Comparison of ENCODE assay signal across 28 cellular contexts in genomic region chr11:3381794-3382193, GRCh38. TPM values are rescaled to one million over a fixed set of nuclear protein-coding genes. Genes with fewer than 3 reads are reported as not detected.
A peak's percentile ranks its signal among the peaks of the same experiment; 100 is the strongest.
DNase-seq lines count a peak whose midpoint lies in the region; TF ChIP-seq lines count a peak whose summit lies in the region.
"Had no signal": no experiment of that assay in that cellular context is flagged by ENCODE, and none has a peak within 500 bp of the region (broad histone marks: within the 10 kb centered on the region; RNA-seq: fewer than 3 reads in every experiment).

No MANE protein-coding gene starts in this region.

- H3K4me1 Mint-ChIP-seq in brain, result peaks cover 61% of the 10 kb centered on the region

- peaks cover 42% of the 10 kb centered on the region for H3K36me3 ChIP-seq in H7 (replicated peaks; ENCODE audit: control insufficient read depth, insufficient read depth, low read length)
- H3K36me3 ChIP-seq in iPS-18a (ENCODE audit: control insufficient read depth, low read depth, low read length), result peaks cover 50% of the 10 kb centered on the region
- H3K36me3 ChIP-seq: upper lobe of right lung had no signal

- H3K27me3 ChIP-seq in H7 (ENCODE audit: control insufficient read depth, insufficient read depth, low read length) (no peaks in the 10 kb centered on the region), iPS-18a (ENCODE audit: control insufficient read depth, insufficient read depth, low read length) (no peaks in the 10 kb centered on the region)
- H3K27me3 ChIP-seq: foreskin keratinocyte, Peyer's patch, SJSA1, upper lobe of right lung had no signal

- H3K27me3 Mint-ChIP-seq in brain, result peaks cover 12% of the 10 kb centered on the region

- peaks cover 11 to 24% (median 17%) of the 10 kb centered on the region in 5 experiments for H3K9me3 Mint-ChIP-seq in brain
- H3K9me3 Mint-ChIP-seq: activated T-cell treated with anti-CD3 and anti-CD28 coated beads, Interleukin-2, amount 50 U/mL, for 4 hours had no signal

- H3K9ac ChIP-seq in iPS-18a (ENCODE audit: low read length), result peak overlapping the region; percentile 51

- H3K36me3 Mint-ChIP-seq in brain, result peaks cover 40% of the 10 kb centered on the region

- DNase-seq in H7, result peak; percentile 53
- no peak for DNase-seq in skeletal muscle cell (ENCODE audit: low read depth)
- DNase-seq in GM10248 (ENCODE audit: extremely low spot score), result no peak
- DNase-seq in NCI-H2227 (lab: John Stamatoyannopoulos, UW; ENCODE audit: unreplicated experiment), result no peak
- no peak for DNase-seq in SIG-M5 treated with dmso at 0.1 percent for 504 hours (lab: John Stamatoyannopoulos, UW; ENCODE audit: unreplicated experiment)
- DNase-seq: activated CD8-positive, alpha-beta memory T cell treated with anti-CD3 and anti-CD28 coated beads for 24 hours; activated naive CD4-positive, alpha-beta T cell; activated T-cell treated with anti-CD3 and anti-CD28 coated beads, Interleukin-2, amount 50 U/mL, for 4 hours; amygdala; central memory CD4-positive, alpha-beta T cell; DMS 273 treated with DMSO at 0.1 percent for 48 hours; foreskin keratinocyte; hypothalamus; left cardiac atrium; naive thymus-derived CD8-positive, alpha-beta T cell; NCI-H1092; NCI-H2029 treated with DMSO at 0.1 percent for 48 hours; NCI-H446; NK-92 treated with Interleukin-12 subunit alpha and Interleukin-12 subunit beta, amount 100 ng/mL, for 24 hours; Peyer's patch; posterior cingulate gyrus; T-helper 1 cell; upper lobe of right lung had no signal

- H3K4me3 Mint-ChIP-seq in brain, result peak overlapping the region; percentile 87 to 99 (median 91)
- H3K4me3 Mint-ChIP-seq: activated T-cell treated with anti-CD3 and anti-CD28 coated beads, Interleukin-2, amount 50 U/mL, for 4 hours; memory B cell; naive thymus-derived CD8-positive, alpha-beta T cell had no signal

- H3K27ac ChIP-seq in iPS-18a (ENCODE audit: low read length), result no peak overlapping the region
- H3K27ac ChIP-seq: foreskin keratinocyte, Peyer's patch, SJSA1, upper lobe of right lung had no signal

- TF ChIP-seq CTCF in brain (conservative IDR thresholded peaks at IDR 0.05) (no peak), GM10248 (IDR thresholded peaks at IDR 0.05; ENCODE audit: control extremely low read depth, extremely low read depth, low read depth, missing control alignments) (no peak)

- CTCF ChIA-PET in GM10248 (lab: Yijun Ruan, JAX), result interaction anchor here (1.4 to 6.4 kb wide), 2 partner anchors 10 to 26 kb away, joined by 3 to 36 read pairs; no protein-coding TSS in a partner anchor

- peak overlapping the region; percentile 49; the same call in 1 of the 2 replicates for H3K4me3 ChIP-seq in H7 (ENCODE audit: insufficient read depth, low read depth, low read length)
- H3K4me3 ChIP-seq in iPS-18a (ENCODE audit: low read length), result peak overlapping the region; percentile 74
- peak overlapping the region; percentile 15 for H3K4me3 ChIP-seq in skeletal muscle cell (ENCODE audit: low read depth, low read length)
- H3K4me3 ChIP-seq: HAP-1, SJSA1, upper lobe of right lung had no signal

- peaks cover 21% of the 10 kb centered on the region for H3K4me1 ChIP-seq in iPS-18a (ENCODE audit: control insufficient read depth, low read depth, low read length)
- H3K4me1 ChIP-seq: foreskin keratinocyte had no signal

- H3K9me3 ChIP-seq in iPS-18a (ENCODE audit: control insufficient read depth, low read depth, low read length), result no peaks in the 10 kb centered on the region
- H3K9me3 ChIP-seq: Peyer's patch, upper lobe of right lung had no signal

- POLR2A ChIA-PET in GM10248 (lab: Yijun Ruan, JAX), result no interaction called here

- peak overlapping the region in 2 of 5 experiments; percentile 89 to 100 for H3K27ac Mint-ChIP-seq in brain
- H3K27ac Mint-ChIP-seq: memory B cell had no signal

RNA-seq across cellular contexts. Expression of gene ZNF195, which starts 2.8 kb away (rescaled TPM):
- 47.0 and 48.9 TPM in 2 replicates for total RNA-seq in H7 (2014; rRNA removed; shearing (Covaris generic))
- 3.1 TPM for polyA plus RNA-seq in brain (ENCODE audit: insufficient read depth, low read depth, low replicate concordance)

Comparison
In these comparisons a context has a peak if more than half of its experiments do, and no peak if none do; other contexts are left out.
1. H3K4me3 ChIP-seq: peak in every context shown above with its lines; median percentile 74 in iPS-18a; 49 in H7; 15 in skeletal muscle cell.